ENCODE assay signal across 11 cellular contexts in genomic region chr6:111841822-111842221, GRCh38. TPM values are rescaled to one million over a fixed set of nuclear protein-coding genes. Genes with fewer than 3 reads are reported as not detected.
DNase-seq lines count a peak whose midpoint lies in the region; ATAC-seq, FAIRE-seq and TF ChIP-seq lines count a peak whose summit lies in the region.
"Had no signal": no experiment of that assay in that cellular context is flagged by ENCODE, and none has a peak within 500 bp of the region (broad histone marks: within the 10 kb centered on the region; RNA-seq: fewer than 3 reads in every experiment).

No MANE protein-coding gene starts in this region.

- no peaks in the 10 kb centered on the region for H3K9me1 ChIP-seq in K562 (ENCODE audit: control insufficient read depth, insufficient read depth, low read length)

- H3K79me2 ChIP-seq in MM.1S (ENCODE audit: low read length) (no peaks in the 10 kb centered on the region), K562 (ENCODE audit: control insufficient read depth, insufficient read depth, low read length) (no peaks in the 10 kb centered on the region)

- H3F3A ChIP-seq in MM.1S (ENCODE audit: insufficient read depth, low read length) = peaks cover 37% of the 10 kb centered on the region

- BruUV-seq in K562 (replicated peaks; lab: Mats Ljungman, UMichigan) = no TSS peak

- no peak overlapping the region for H3K4me3 ChIP-seq in MM.1S (ENCODE audit: low read length)
- no peak overlapping the region for H3K4me3 ChIP-seq in K562
- H3K4me3 ChIP-seq: coronary artery, psoas muscle, vagina had no signal

- 74% methylated on average over 6 of the region's 6 CpGs for WGBS in K562 (ENCODE audit: insufficient coverage, low coverage, missing lambda C conversion rate)

- no peak for FAIRE-seq in K562 (lab: Jason Lieb, UNC)

- CTCF ChIA-PET in K562 (lab: Yijun Ruan, JAX; ENCODE audit: low intra/inter-chr PET ratio) = no interaction called here

- no peaks in the 10 kb centered on the region for H4K20me1 ChIP-seq in MM.1S (ENCODE audit: insufficient read depth, low read length)
- no peaks in the 10 kb centered on the region for H4K20me1 ChIP-seq in K562 (replicated peaks; ENCODE audit: control insufficient read depth, insufficient read depth, low read length)

- no peak for ATAC-seq in K562
- ATAC-seq in HG03045 (IDR thresholded peaks at IDR 0.05; ENCODE audit: unreplicated experiment) = no peak
- no peak for ATAC-seq in GM18520 (IDR thresholded peaks at IDR 0.05; ENCODE audit: unreplicated experiment)
- no peak for ATAC-seq in GM21737 (IDR thresholded peaks at IDR 0.05; ENCODE audit: unreplicated experiment)
- ATAC-seq: psoas muscle had no signal

- H3K27ac ChIP-seq in MM.1S (ENCODE audit: low read length) (peak overlapping the region; percentile 77; the same call in 1 of the 2 replicates), K562 (ENCODE audit: extremely low read depth, low read depth, low read length) (no peak overlapping the region)
- H3K27ac ChIP-seq: psoas muscle, vagina had no signal

- TF ChIP-seq RAD21 in K562 (CRISPR knock-in tag; conservative IDR thresholded peaks at IDR 0.05 in 1 of 2, IDR thresholded peaks at IDR 0.05 in 1 of 2) = no peak

- H3K4me1 ChIP-seq in MM.1S (ENCODE audit: low read length) = peaks cover 47% of the 10 kb centered on the region
- H3K4me1 ChIP-seq in K562 (replicated peaks in 1 of 2; ENCODE audit: control insufficient read depth in 2 of 2, insufficient read depth in 2 of 2, low read length in 2 of 2) = peaks cover 17 to 48% of the 10 kb centered on the region in 2 experiments; a peak in 4 of 5 replicates

- in situ Hi-C loops in K562 (cut with MboI) = no loop called here

- peak; percentile 54 for DNase-seq in CMK (ENCODE audit: low read depth)
- DNase-seq in MM.1S = no peak
- no peak for DNase-seq in K562 (ENCODE audit: extremely low read depth in 1 of 4, low spot score in 3 of 4)
- peak; percentile 47 for DNase-seq in mucosa of gallbladder (ENCODE audit: low spot score)
- no peak for DNase-seq in EL
- DNase-seq: psoas muscle had no signal

- H3K27me3 ChIP-seq in MM.1S (replicated peaks; ENCODE audit: insufficient read depth, low read length) = no peaks in the 10 kb centered on the region
- H3K27me3 ChIP-seq in K562 (ENCODE audit: control insufficient read depth in 2 of 2, insufficient read depth in 2 of 2, low read length in 2 of 2) = 0 out of 5 replicates have a peak, but pooled peaks cover 0 to 4% of the 10 kb centered on the region in 2 experiments
- H3K27me3 ChIP-seq: vagina had no signal

- H3K4me2 ChIP-seq in MM.1S (ENCODE audit: low read depth, low read length) = peak overlapping the region; percentile 61; the same call in 1 of the 2 replicates
- no peak overlapping the region for H3K4me2 ChIP-seq in K562 (ENCODE audit: insufficient read depth, low read length)

- intact Hi-C loops in K562 (cut with micrococcal nuclease) = no loop called here

- TF ChIP-seq CTCF in MM.1S (IDR thresholded peaks at IDR 0.05; ENCODE audit: low read length) (no peak), K562 (IDR thresholded peaks at IDR 0.05 in 2 of 3, conservative IDR thresholded peaks at IDR 0.05 in 1 of 3; ENCODE audit: insufficient read depth in 2 of 3, low read depth in 1 of 3, low read length in 3 of 3) (no peak)

- H3K9ac ChIP-seq in MM.1S (ENCODE audit: low read length) (no peak overlapping the region), K562 (ENCODE audit: insufficient read depth in 1 of 2, low read depth in 2 of 2, low read length in 2 of 2) (no peak overlapping the region; a peak in 1 of 4 replicates)

- no peak for TF ChIP-seq EP300 in K562 (IDR thresholded peaks at IDR 0.05; ENCODE audit: low read length)

- no peaks in the 10 kb centered on the region for H3K9me2 ChIP-seq in MM.1S (replicated peaks; ENCODE audit: insufficient read depth, low read length)

- POLR2A ChIA-PET in K562 (lab: Yijun Ruan, JAX) = no interaction called here

- TF ChIP-seq POLR2A in K562 (conservative IDR thresholded peaks at IDR 0.05) = no peak

- no peaks in the 10 kb centered on the region for H3K9me3 ChIP-seq in MM.1S (replicated peaks; ENCODE audit: insufficient read depth, low read length)
- no peaks in the 10 kb centered on the region for H3K9me3 ChIP-seq in K562 (replicated peaks; ENCODE audit: control insufficient read depth, insufficient read depth, low read depth, low read length)
- H3K9me3 ChIP-seq: psoas muscle, vagina had no signal

- H3K36me3 ChIP-seq in MM.1S (replicated peaks; ENCODE audit: insufficient read depth, low read length) (no peaks in the 10 kb centered on the region), K562 (ENCODE audit: control insufficient read depth, insufficient read depth, low read length) (no peaks in the 10 kb centered on the region)
- H3K36me3 ChIP-seq: vagina had no signal

- H2AFZ ChIP-seq in MM.1S (ENCODE audit: low read length) (no peak overlapping the region), K562 (ENCODE audit: low read depth, low read length) (peak overlapping the region; percentile 34; the same call in 1 of the 2 replicates)

TF ChIP-seq in K562, 482 proteins besides CTCF, POLR2A, EP300 and RAD21 (continues in another document):
- no peak for TF ChIP-seq USF1 (CRISPR knock-in tag; IDR thresholded peaks at IDR 0.05)
- no peak for TF ChIP-seq RAD51 (IDR thresholded peaks at IDR 0.05; ENCODE audit: borderline replicate concordance, low read depth)
- no peak for TF ChIP-seq ZNF584 (CRISPR knock-in tag; IDR thresholded peaks at IDR 0.05; ENCODE audit: low read depth)
- TF ChIP-seq RHOXF2B (CRISPR knock-in tag; conservative IDR thresholded peaks at IDR 0.05) = no peak
- no peak for TF ChIP-seq ZNF174 (CRISPR knock-in tag; IDR thresholded peaks at IDR 0.05)
- no peak for TF ChIP-seq THRB (CRISPR knock-in tag; conservative IDR thresholded peaks at IDR 0.05)
- no peak for TF ChIP-seq ARID4B (CRISPR knock-in tag; IDR thresholded peaks at IDR 0.05)

RNA-seq across cellular contexts. Expression of gene FYN, which starts 31.4 kb away (rescaled TPM):
- 20.4 and 46.1 TPM in 2 replicates for total RNA-seq in K562 (2011; cell fraction: chromatin; rRNA removed; ENCODE audit: low replicate concordance)
- total RNA-seq in K562 (2011; cell fraction: nucleolus; rRNA removed) = 7.3 and 8.3 TPM in 2 replicates
- 14.1 and 17.6 TPM in 2 replicates for total RNA-seq in K562 (2011; cell fraction: nucleoplasm; rRNA removed)
- 14.6 and 17.5 TPM in 2 replicates for total RNA-seq in K562 (2014; rRNA removed)
- total RNA-seq in K562 (2014; rRNA removed; fragmentation: Illumina TruSeq; extraction: Trizol) = 10.1 and 10.3 TPM in 2 replicates
- total RNA-seq in K562 (2015; rRNA removed; fragmentation: Illumina TruSeq; extraction: Trizol) = 6.8 and 6.9 TPM in 2 replicates
- 15.7 and 19.0 TPM in 2 replicates for total RNA-seq in K562 (2021)
- polyA plus RNA-seq in K562 (2011; rRNA removed) = 5.0 and 11.4 TPM in 2 replicates
- 5.9 and 12.4 TPM in 2 replicates for polyA plus RNA-seq in K562 (2011; cell fraction: cytosol; rRNA removed)
- polyA plus RNA-seq in K562 (2011; cell fraction: nucleus; rRNA removed) = 12.5 and 27.3 TPM in 2 replicates
- 10.0 and 31.4 TPM in 2 replicates for polyA plus RNA-seq in K562 (2012)
- 16.3 and 22.1 TPM in 2 replicates for polyA plus RNA-seq in K562 (2014; fragmentation: Illumina TruSeq; extraction: Trizol)
- polyA plus RNA-seq in K562 (2014; fragmentation: Nextera tagmentation; extraction: Ambion mirVana) = 1 to 10 TPM; 2.9 to 5.0 TPM
- 7.1 and 19.3 TPM in 2 replicates for polyA plus RNA-seq in K562 (2014; rRNA removed)
- polyA minus RNA-seq in K562 (2011; rRNA and poly(A)+ RNA removed) = 12.6 and 20.7 TPM in 2 replicates
- 14.2 and 18.1 TPM in 2 replicates for polyA minus RNA-seq in K562 (2011; cell fraction: cytosol; rRNA and poly(A)+ RNA removed)
- 13.3 and 14.9 TPM in 2 replicates for polyA minus RNA-seq in K562 (2011; cell fraction: nucleus; rRNA and poly(A)+ RNA removed)
- total RNA-seq in mucosa of gallbladder = 75.0 TPM

Comparison
In these comparisons a context has a peak if more than half of its experiments do, and no peak if none do; other contexts are left out.
1. DNase-seq: peak in CMK (single experiment) and mucosa of gallbladder (single experiment); none in MM.1S (single experiment), K562 (0 of 4) and EL (single experiment).